In genomic region chr15:99092554-99093172, GRCh38 we compare ENCODE assay signal across 23 cellular contexts.
"Had no signal": no experiment of that assay in that cellular context is flagged by ENCODE, and none has a peak within 500 bp of the region (broad histone marks: within the 10 kb centered on the region; RNA-seq: fewer than 3 reads in every experiment).

No MANE protein-coding gene starts in this region.

- H3K36me3 ChIP-seq: esophagus muscularis mucosa, heart right ventricle, left ventricle myocardium inferior, neutrophil, stomach, tibial artery had no signal

- H3K9me3 Mint-ChIP-seq: activated CD8-positive, alpha-beta T cell treated with anti-CD3 and anti-CD28 coated beads for 36 hours; activated naive CD4-positive, alpha-beta T cell treated with anti-CD3 and anti-CD28 coated beads for 36 hours; activated naive CD8-positive, alpha-beta T cell treated with anti-CD3 and anti-CD28 coated beads, Interleukin-2, amount 10 ng/mL, durations not matched to agents 7 days and 5 days; activated T-cell treated with anti-CD3 and anti-CD28 coated beads, Interleukin-2, amount 50 U/mL, for 72 hours; nephron progenitor cell; stimulated activated naive B cell treated with anti-CD40 and anti-IgM and Interleukin-4, amounts not matched to agents 10 μg/mL and 1 μg/mL and 100 μg/mL, for 72 hours had no signal

- H3K27ac Mint-ChIP-seq: activated CD8-positive, alpha-beta memory T cell treated with anti-CD3 and anti-CD28 coated beads, Interleukin-2, amount 10 ng/mL, durations not matched to agents 7 days and 5 days; activated CD8-positive, alpha-beta T cell treated with anti-CD3 and anti-CD28 coated beads for 36 hours; activated naive CD4-positive, alpha-beta T cell treated with anti-CD3 and anti-CD28 coated beads for 36 hours; activated naive CD8-positive, alpha-beta T cell treated with anti-CD3 and anti-CD28 coated beads, Interleukin-2, amount 10 ng/mL, durations not matched to agents 7 days and 5 days; activated T-cell treated with anti-CD3 and anti-CD28 coated beads, Interleukin-2, amount 50 U/mL, for 72 hours; nephron progenitor cell; progenitor cell of endocrine pancreas; stimulated activated naive B cell treated with anti-CD40 and anti-IgM and Interleukin-4, amounts not matched to agents 10 μg/mL and 1 μg/mL and 100 μg/mL, for 72 hours had no signal

- H3K4me3 Mint-ChIP-seq: activated CD8-positive, alpha-beta memory T cell treated with anti-CD3 and anti-CD28 coated beads, Interleukin-2, amount 10 ng/mL, durations not matched to agents 7 days and 5 days; activated CD8-positive, alpha-beta T cell treated with anti-CD3 and anti-CD28 coated beads for 36 hours; activated naive CD4-positive, alpha-beta T cell treated with anti-CD3 and anti-CD28 coated beads for 36 hours; activated naive CD8-positive, alpha-beta T cell treated with anti-CD3 and anti-CD28 coated beads, Interleukin-2, amount 10 ng/mL, durations not matched to agents 7 days and 5 days; activated T-cell treated with anti-CD3 and anti-CD28 coated beads, Interleukin-2, amount 50 U/mL, for 72 hours; nephron progenitor cell; stimulated activated naive B cell treated with anti-CD40 and anti-IgM and Interleukin-4, amounts not matched to agents 10 μg/mL and 1 μg/mL and 100 μg/mL, for 72 hours had no signal

- H3K27me3 ChIP-seq: esophagus muscularis mucosa, heart right ventricle, stomach, tibial artery had no signal

- DNase-seq: activated CD4-positive, alpha-beta T cell treated with anti-CD3 and anti-CD28 coated beads, Interleukin-2, amount 50 U/mL, for 1 hour; activated CD8-positive, alpha-beta memory T cell treated with anti-CD3 and anti-CD28 coated beads, Interleukin-2, amount 10 ng/mL, durations not matched to agents 7 days and 5 days; activated CD8-positive, alpha-beta T cell treated with anti-CD3 and anti-CD28 coated beads for 36 hours; activated naive CD4-positive, alpha-beta T cell treated with anti-CD3 and anti-CD28 coated beads for 36 hours; activated naive CD8-positive, alpha-beta T cell treated with anti-CD3 and anti-CD28 coated beads, Interleukin-2, amount 10 ng/mL, durations not matched to agents 7 days and 5 days; activated T-cell treated with anti-CD3 and anti-CD28 coated beads for 4 hours; activated T-cell treated with anti-CD3 and anti-CD28 coated beads, Interleukin-2, amount 50 U/mL, for 72 hours; caudate nucleus; foreskin melanocyte; heart right ventricle; left ventricle myocardium inferior; mesendoderm; mucosa of descending colon; nephron progenitor cell; stimulated activated CD4-positive, alpha-beta T cell treated with anti-CD3 and anti-CD28 coated beads, Interleukin-15, amount 100 ng/mL, for 24 hours; stimulated activated CD4-positive, alpha-beta T cell treated with anti-CD3 and anti-CD28 coated beads, Interleukin-2, amount 100 ng/mL, for 24 hours; stimulated activated naive B cell treated with anti-CD40 and anti-IgM and Interleukin-4, amounts not matched to agents 10 μg/mL and 1 μg/mL and 100 μg/mL, for 72 hours; stomach; tibial artery had no signal

- ATAC-seq: activated CD8-positive, alpha-beta memory T cell treated with anti-CD3 and anti-CD28 coated beads, Interleukin-2, amount 10 ng/mL, durations not matched to agents 7 days and 5 days; activated CD8-positive, alpha-beta T cell treated with anti-CD3 and anti-CD28 coated beads for 36 hours; activated T-cell treated with anti-CD3 and anti-CD28 coated beads, Interleukin-2, amount 50 U/mL, for 72 hours; heart right ventricle; mucosa of descending colon; stimulated activated naive B cell treated with anti-CD40 and anti-IgM and Interleukin-4, amounts not matched to agents 10 μg/mL and 1 μg/mL and 100 μg/mL, for 72 hours had no signal

- H3K36me3 Mint-ChIP-seq: activated CD8-positive, alpha-beta memory T cell treated with anti-CD3 and anti-CD28 coated beads, Interleukin-2, amount 10 ng/mL, durations not matched to agents 7 days and 5 days; activated naive CD8-positive, alpha-beta T cell treated with anti-CD3 and anti-CD28 coated beads, Interleukin-2, amount 10 ng/mL, durations not matched to agents 7 days and 5 days; stimulated activated naive B cell treated with anti-CD40 and anti-IgM and Interleukin-4, amounts not matched to agents 10 μg/mL and 1 μg/mL and 100 μg/mL, for 72 hours had no signal

- H3K9me3 ChIP-seq: esophagus muscularis mucosa, heart right ventricle, left ventricle myocardium inferior, mucosa of descending colon, neutrophil, stomach, tibial artery had no signal

- H3K4me1 ChIP-seq: heart right ventricle, left ventricle myocardium inferior, stomach, tibial artery had no signal

- H3K27ac ChIP-seq: esophagus muscularis mucosa, heart right ventricle, left ventricle myocardium inferior, neutrophil, stomach, tibial artery had no signal

- H3K4me3 ChIP-seq: esophagus muscularis mucosa, heart right ventricle, left ventricle myocardium inferior, lung, mucosa of descending colon, stomach, tibial artery had no signal
